ENCODE assay signal across 4 cellular contexts in genomic region chr7:45358277-45358676, GRCh38.
"Had no signal": no experiment of that assay in that cellular context is flagged by ENCODE, and none has a peak within 500 bp of the region (broad histone marks: within the 10 kb centered on the region; RNA-seq: fewer than 3 reads in every experiment).

No MANE protein-coding gene starts in this region.

- ATAC-seq: GM23338 had no signal

- DNase-seq: H9, HCEC 1CT, IMR-90 had no signal

- H3K4me3 ChIP-seq: GM23338 had no signal
